ENCODE assay signal across 10 cellular contexts in the genomic region with DNA sequence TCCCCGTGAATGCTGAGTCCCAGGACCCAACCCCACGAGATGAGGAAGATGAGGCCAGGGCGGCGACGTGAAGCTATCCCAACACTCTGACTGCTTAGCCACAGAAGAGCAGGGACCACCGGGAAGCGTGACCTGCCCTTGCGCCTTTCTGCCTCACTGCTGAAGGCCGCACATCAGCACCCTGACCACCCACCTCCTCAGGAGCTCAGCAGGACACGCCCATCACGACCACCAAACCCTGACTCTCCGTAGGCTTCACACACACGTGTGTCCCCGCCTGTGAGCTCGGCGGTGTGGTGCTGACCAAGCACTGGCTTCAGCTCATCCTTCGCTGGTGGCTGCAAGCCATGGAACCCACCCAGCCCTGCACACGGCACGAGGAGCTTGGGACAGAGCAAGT.
DNase-seq lines count a peak whose midpoint lies in the region; ATAC-seq and TF ChIP-seq lines count a peak whose summit lies in the region.
"Had no signal": no experiment of that assay in that cellular context is flagged by ENCODE, and none has a peak within 500 bp of the region (broad histone marks: within the 10 kb centered on the region; RNA-seq: fewer than 3 reads in every experiment).

No MANE protein-coding gene starts in this region.

- no peak overlapping the region for H3K27ac ChIP-seq in right cardiac atrium (ENCODE audit: low read length)
- peak overlapping the region in 4 of 5 donors; percentile 38 to 75 (median 56) for H3K27ac ChIP-seq in stomach
- H3K27ac ChIP-seq: thoracic aorta had no signal

- H3K4me1 Mint-ChIP-seq in activated T-cell treated with anti-CD3 and anti-CD28 coated beads, Interleukin-2, amount 50 U/mL, for 24 hours (ENCODE audit: low read depth): peaks cover 92% of the 10 kb centered on the region
- peaks cover 78% of the 10 kb centered on the region for H3K4me1 Mint-ChIP-seq in activated T-helper 1 cell treated with anti-CD3 and anti-CD28 coated beads, Interleukin-12 subunit alpha, Interleukin-12 subunit beta, Interleukin-2, Interleukin-4 antibody, amounts not matched to agents 30 ng/mL and 10 ng/mL and 1 ng/mL, durations not matched to agents 14 hours and 24 hours and 36 hours (ENCODE audit: low read depth)

- no peak for TF ChIP-seq POLR2A in stomach (IDR thresholded peaks at IDR 0.05)

- peaks cover 88% of the 10 kb centered on the region for H3K36me3 Mint-ChIP-seq in activated T-cell treated with anti-CD3 and anti-CD28 coated beads, Interleukin-2, amount 50 U/mL, for 24 hours (ENCODE audit: low read depth)
- peaks cover 4% of the 10 kb centered on the region for H3K36me3 Mint-ChIP-seq in activated T-helper 1 cell treated with anti-CD3 and anti-CD28 coated beads, Interleukin-12 subunit alpha, Interleukin-12 subunit beta, Interleukin-2, Interleukin-4 antibody, amounts not matched to agents 30 ng/mL and 10 ng/mL and 1 ng/mL, durations not matched to agents 14 hours and 24 hours and 36 hours (ENCODE audit: low read depth)

- POLR2A ChIA-PET in HEK293T (lab: Yijun Ruan, JAX): interaction anchor here (0.7 kb wide), 1 partner anchor 194 kb away, joined by 3 read pairs; no protein-coding TSS in a partner anchor

- ATAC-seq in right cardiac atrium: no peak

- H3K36me3 ChIP-seq in stomach: peaks cover 9 to 45% (median 38%) of the 10 kb centered on the region in 4 donors

- H3K4me1 ChIP-seq in right cardiac atrium (ENCODE audit: control insufficient read depth, insufficient read depth, low read length): peaks cover 18% of the 10 kb centered on the region
- H3K4me1 ChIP-seq in stomach: peaks cover 45 to 85% (median 71%) of the 10 kb centered on the region in 4 donors

- no peak for TF ChIP-seq CTCF in stomach (IDR thresholded peaks at IDR 0.05)

- H3K27me3 ChIP-seq in right cardiac atrium (ENCODE audit: control insufficient read depth, insufficient read depth): no peaks in the 10 kb centered on the region
- H3K27me3 ChIP-seq in stomach: no peaks in the 10 kb centered on the region

- 74% methylated on average over 19 of the region's 19 CpGs for WGBS in right cardiac atrium
- 82 to 88% (median 83%) methylated on average over 17 to 19 of the region's 19 CpGs for WGBS in stomach, 5 donors

- DNase-seq in activated T-cell treated with anti-CD3 and anti-CD28 coated beads, Interleukin-2, amount 50 U/mL, for 24 hours: no peak
- no peak for DNase-seq in activated T-cell treated with anti-CD3 and anti-CD28 coated beads, Interleukin-2, amount 50 U/mL, for 1 hour
- no peak for DNase-seq in activated T-helper 1 cell treated with anti-CD3 and anti-CD28 coated beads, Interleukin-12 subunit alpha, Interleukin-12 subunit beta, Interleukin-2, Interleukin-4 antibody, amounts not matched to agents 30 ng/mL and 10 ng/mL and 1 ng/mL, durations not matched to agents 14 hours and 24 hours and 36 hours (ENCODE audit: low spot score)
- peak in 2 of 3 donors; percentile 49 to 56 for DNase-seq in right cardiac atrium
- DNase-seq in stomach: no peak
- DNase-seq in HUDEP-2 (lab: John Stamatoyannopoulos, UW; ENCODE audit: unreplicated experiment in 76 of 76): no peak
- no peak for DNase-seq in HEK293T (ENCODE audit: extremely low spot score)
- DNase-seq in DMS 273 (lab: John Stamatoyannopoulos, UW; ENCODE audit: unreplicated experiment): no peak
- DNase-seq: mesendoderm had no signal

- H3K27ac Mint-ChIP-seq in activated T-cell treated with anti-CD3 and anti-CD28 coated beads, Interleukin-2, amount 50 U/mL, for 24 hours: peak overlapping the region; percentile 97
- H3K27ac Mint-ChIP-seq in activated T-helper 1 cell treated with anti-CD3 and anti-CD28 coated beads, Interleukin-12 subunit alpha, Interleukin-12 subunit beta, Interleukin-2, Interleukin-4 antibody, amounts not matched to agents 30 ng/mL and 10 ng/mL and 1 ng/mL, durations not matched to agents 14 hours and 24 hours and 36 hours: peak overlapping the region; percentile 97

- CTCF ChIA-PET in HEK293T (lab: Yijun Ruan, JAX): no interaction called here

- H3K9me3 ChIP-seq in right cardiac atrium (ENCODE audit: control insufficient read depth, low read length): no peaks in the 10 kb centered on the region
- H3K9me3 ChIP-seq in stomach: no peaks in the 10 kb centered on the region
- H3K9me3 ChIP-seq: thoracic aorta had no signal

- no peaks in the 10 kb centered on the region for H3K9me3 Mint-ChIP-seq in activated T-cell treated with anti-CD3 and anti-CD28 coated beads, Interleukin-2, amount 50 U/mL, for 24 hours
- H3K9me3 Mint-ChIP-seq in activated T-helper 1 cell treated with anti-CD3 and anti-CD28 coated beads, Interleukin-12 subunit alpha, Interleukin-12 subunit beta, Interleukin-2, Interleukin-4 antibody, amounts not matched to agents 30 ng/mL and 10 ng/mL and 1 ng/mL, durations not matched to agents 14 hours and 24 hours and 36 hours: no peaks in the 10 kb centered on the region

- intact Hi-C loops in activated T-helper 1 cell treated with anti-CD3 and anti-CD28 coated beads, Interleukin-12 subunit alpha, Interleukin-12 subunit beta, Interleukin-2, Interleukin-4 antibody, amounts not matched to agents 30 ng/mL and 10 ng/mL and 1 ng/mL, durations not matched to agents 14 hours and 24 hours and 36 hours (cut with micrococcal nuclease): no loop called here
- intact Hi-C loops in right cardiac atrium (cut with DNase I) (no loop called here), stomach (cut with DNase I; ENCODE audit: low total_unique reads) (no loop called here)

- TF ChIP-seq EP300 in stomach (IDR thresholded peaks at IDR 0.05): no peak

- H3K4me3 Mint-ChIP-seq in activated T-cell treated with anti-CD3 and anti-CD28 coated beads, Interleukin-2, amount 50 U/mL, for 24 hours: peak overlapping the region; percentile 63
- peak overlapping the region; percentile 77 for H3K4me3 Mint-ChIP-seq in activated T-helper 1 cell treated with anti-CD3 and anti-CD28 coated beads, Interleukin-12 subunit alpha, Interleukin-12 subunit beta, Interleukin-2, Interleukin-4 antibody, amounts not matched to agents 30 ng/mL and 10 ng/mL and 1 ng/mL, durations not matched to agents 14 hours and 24 hours and 36 hours

- H3K4me3 ChIP-seq in right cardiac atrium (ENCODE audit: low read length) (no peak overlapping the region), stomach (no peak overlapping the region)
- H3K4me3 ChIP-seq: thoracic aorta had no signal

- no peaks in the 10 kb centered on the region for H3K27me3 Mint-ChIP-seq in activated T-cell treated with anti-CD3 and anti-CD28 coated beads, Interleukin-2, amount 50 U/mL, for 24 hours
- H3K27me3 Mint-ChIP-seq in activated T-helper 1 cell treated with anti-CD3 and anti-CD28 coated beads, Interleukin-12 subunit alpha, Interleukin-12 subunit beta, Interleukin-2, Interleukin-4 antibody, amounts not matched to agents 30 ng/mL and 10 ng/mL and 1 ng/mL, durations not matched to agents 14 hours and 24 hours and 36 hours (ENCODE audit: insufficient read depth): no peaks in the 10 kb centered on the region

TF ChIP-seq in HEK293T, 16 proteins besides CTCF, POLR2A, EP300 and RAD21:
- no peak for TF ChIP-seq NFRKB (IDR thresholded peaks at IDR 0.05)
- no peak for TF ChIP-seq ARNT (IDR thresholded peaks at IDR 0.05)
- TF ChIP-seq, protein P1, sequence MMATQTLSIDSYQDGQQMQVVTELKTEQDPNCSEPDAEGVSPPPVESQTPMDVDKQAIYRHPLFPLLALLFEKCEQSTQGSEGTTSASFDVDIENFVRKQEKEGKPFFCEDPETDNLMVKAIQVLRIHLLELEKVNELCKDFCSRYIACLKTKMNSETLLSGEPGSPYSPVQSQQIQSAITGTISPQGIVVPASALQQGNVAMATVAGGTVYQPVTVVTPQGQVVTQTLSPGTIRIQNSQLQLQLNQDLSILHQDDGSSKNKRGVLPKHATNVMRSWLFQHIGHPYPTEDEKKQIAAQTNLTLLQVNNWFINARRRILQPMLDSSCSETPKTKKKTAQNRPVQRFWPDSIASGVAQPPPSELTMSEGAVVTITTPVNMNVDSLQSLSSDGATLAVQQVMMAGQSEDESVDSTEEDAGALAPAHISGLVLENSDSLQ (IDR thresholded peaks at IDR 0.05): no peak
- TF ChIP-seq FOXK2 (IDR thresholded peaks at IDR 0.05): no peak
- TF ChIP-seq FOXM1 (IDR thresholded peaks at IDR 0.05; ENCODE audit: borderline replicate concordance): no peak
- TF ChIP-seq CTBP1 (IDR thresholded peaks at IDR 0.05; ENCODE audit: borderline replicate concordance): no peak
- TF ChIP-seq FOXA1 (IDR thresholded peaks at IDR 0.05): no peak

Comparison
In these comparisons a context has a peak if more than half of its experiments do, and no peak if none do; other contexts are left out.
1. DNase-seq: peak in right cardiac atrium (2 of 3); none in activated T-cell treated with anti-CD3 and anti-CD28 coated beads, Interleukin-2, amount 50 U/mL, for 24 hours (single experiment), activated T-cell treated with anti-CD3 and anti-CD28 coated beads, Interleukin-2, amount 50 U/mL, for 1 hour (single experiment), activated T-helper 1 cell treated with anti-CD3 and anti-CD28 coated beads, Interleukin-12 subunit alpha, Interleukin-12 subunit beta, Interleukin-2, Interleukin-4 antibody, amounts not matched to agents 30 ng/mL and 10 ng/mL and 1 ng/mL, durations not matched to agents 14 hours and 24 hours and 36 hours (single experiment), stomach (single experiment), HUDEP-2 (0 of 76), HEK293T (single experiment) and DMS 273 (single experiment).